Comparison of ENCODE assay signal across 27 cellular contexts in the genomic region with DNA sequence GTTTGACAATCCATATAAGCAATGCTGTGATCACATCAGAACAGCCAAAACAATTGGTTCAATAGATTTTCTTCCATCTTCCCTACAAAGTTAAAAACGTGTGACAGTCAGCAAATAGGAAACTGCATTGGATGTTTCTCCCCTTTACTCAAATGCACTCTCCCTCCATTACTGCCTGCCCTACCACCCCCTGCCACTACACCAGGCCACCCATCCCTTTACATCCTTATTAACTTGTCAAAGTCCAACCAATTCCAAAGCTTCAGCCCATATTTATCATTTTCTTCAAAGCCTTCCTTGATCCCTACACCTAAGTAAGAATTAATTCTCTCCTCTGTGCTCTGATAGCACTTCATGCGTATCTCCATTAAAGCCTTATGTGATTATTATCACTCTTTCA. TPM values are rescaled to one million over a fixed set of nuclear protein-coding genes. Genes with fewer than 3 reads are reported as not detected.
DNase-seq lines count a peak whose midpoint lies in the region; ATAC-seq and TF ChIP-seq lines count a peak whose summit lies in the region.
"Had no signal": no experiment of that assay in that cellular context is flagged by ENCODE, and none has a peak within 500 bp of the region (broad histone marks: within the 10 kb centered on the region; RNA-seq: fewer than 3 reads in every experiment).

No MANE protein-coding gene starts in this region.

- peaks cover 10% of the 10 kb centered on the region for H3K36me3 ChIP-seq in CD8-positive, alpha-beta T cell (ENCODE audit: insufficient read depth, low read length)
- H3K36me3 ChIP-seq in endodermal cell (ENCODE audit: control insufficient read depth, insufficient read depth, low read length), result no peaks in the 10 kb centered on the region
- H3K36me3 ChIP-seq: heart right ventricle, upper lobe of right lung, WERI-Rb-1 had no signal

- peaks cover 63% of the 10 kb centered on the region for H3K4me1 Mint-ChIP-seq in activated CD4-positive, alpha-beta T cell treated with anti-CD3 and anti-CD28 coated beads, Interleukin-2, amount 10 ng/mL, durations not matched to agents 7 days and 5 days
- peaks cover 77% of the 10 kb centered on the region for H3K4me1 Mint-ChIP-seq in CD8-positive, alpha-beta T cell (ENCODE audit: low read depth)
- peaks cover 43% of the 10 kb centered on the region for H3K4me1 Mint-ChIP-seq in T-helper 17 cell
- H3K4me1 Mint-ChIP-seq in endodermal cell, result peaks cover 4% of the 10 kb centered on the region

- H3K36me3 Mint-ChIP-seq in activated CD4-positive, alpha-beta T cell treated with anti-CD3 and anti-CD28 coated beads, Interleukin-2, amount 10 ng/mL, durations not matched to agents 7 days and 5 days (ENCODE audit: low read depth), result peaks cover 64% of the 10 kb centered on the region
- H3K36me3 Mint-ChIP-seq in CD8-positive, alpha-beta T cell, result peaks cover 49% of the 10 kb centered on the region
- H3K36me3 Mint-ChIP-seq in T-helper 17 cell (ENCODE audit: low read depth) (peaks cover 7% of the 10 kb centered on the region), endodermal cell (ENCODE audit: low read depth) (no peaks in the 10 kb centered on the region)

- WGBS in endodermal cell (ENCODE audit: insufficient coverage in 1 of 2, insufficient read length in 1 of 2), 2 experiments, result 50 to 78% methylated on average over 1 to 2 of the region's 2 CpGs

- no peak overlapping the region for H3K9ac ChIP-seq in endodermal cell (ENCODE audit: extremely low read depth, low read length, poor library complexity, severe bottlenecking)

- POLR2A ChIA-PET in activated CD4-positive, alpha-beta T cell treated with anti-CD3 and anti-CD28 coated beads, Interleukin-2, amount 10 ng/mL, durations not matched to agents 7 days and 5 days (lab: Charles Lee), result no interaction called here
- POLR2A ChIA-PET in CD8-positive, alpha-beta T cell (lab: Charles Lee), result interaction anchor here (1.1 to 1.5 kb wide), 2 partner anchors 60 to 137 kb away, joined by 3 to 4 read pairs; no protein-coding TSS in a partner anchor

- peaks cover 8% of the 10 kb centered on the region for H3K9me3 Mint-ChIP-seq in activated CD4-positive, alpha-beta T cell treated with anti-CD3 and anti-CD28 coated beads, Interleukin-2, amount 10 ng/mL, durations not matched to agents 7 days and 5 days
- no peaks in the 10 kb centered on the region for H3K9me3 Mint-ChIP-seq in CD8-positive, alpha-beta T cell
- H3K9me3 Mint-ChIP-seq in endodermal cell, result no peaks in the 10 kb centered on the region
- H3K9me3 Mint-ChIP-seq: activated CD4-positive, alpha-beta memory T cell treated with anti-CD3 and anti-CD28 coated beads, Interleukin-2, amount 10 ng/mL, durations not matched to agents 7 days and 5 days had no signal

- no peaks in the 10 kb centered on the region for H3K27me3 Mint-ChIP-seq in activated CD4-positive, alpha-beta T cell treated with anti-CD3 and anti-CD28 coated beads, Interleukin-2, amount 10 ng/mL, durations not matched to agents 7 days and 5 days
- no peaks in the 10 kb centered on the region for H3K27me3 Mint-ChIP-seq in CD8-positive, alpha-beta T cell (ENCODE audit: low read depth)
- H3K27me3 Mint-ChIP-seq in T-helper 17 cell, result no peaks in the 10 kb centered on the region
- H3K27me3 Mint-ChIP-seq in endodermal cell (ENCODE audit: insufficient read depth), result no peaks in the 10 kb centered on the region
- H3K27me3 Mint-ChIP-seq: activated CD4-positive, alpha-beta memory T cell treated with anti-CD3 and anti-CD28 coated beads, Interleukin-2, amount 10 ng/mL, durations not matched to agents 7 days and 5 days had no signal

- no peak for TF ChIP-seq CTCF in CD8-positive, alpha-beta T cell (IDR thresholded peaks at IDR 0.05)
- TF ChIP-seq CTCF in endodermal cell (conservative IDR thresholded peaks at IDR 0.05), result peak; percentile 50

- CTCF ChIA-PET in activated CD4-positive, alpha-beta T cell treated with anti-CD3 and anti-CD28 coated beads, Interleukin-2, amount 10 ng/mL, durations not matched to agents 7 days and 5 days (lab: Charles Lee), result interaction anchor here (0.9 to 1.3 kb wide), 3 partner anchors 17 to 469 kb away, joined by 4 read pairs; no protein-coding TSS in a partner anchor
- CTCF ChIA-PET in CD8-positive, alpha-beta T cell (lab: Charles Lee), result no interaction called here

- DNase-seq in activated CD4-positive, alpha-beta T cell treated with anti-CD3 and anti-CD28 coated beads for 48 hours, result peak; percentile 10
- no peak for DNase-seq in activated CD4-positive, alpha-beta T cell treated with anti-CD3 and anti-CD28 coated beads, Interleukin-2, amount 10 ng/mL, durations not matched to agents 7 days and 5 days
- DNase-seq in CD8-positive, alpha-beta T cell, result no peak
- DNase-seq in T-helper 17 cell (no peak), endodermal cell (no peak), D341Med (ENCODE audit: low spot score) (no peak)
- DNase-seq: activated CD4-positive, alpha-beta memory T cell treated with anti-CD3 and anti-CD28 coated beads, Interleukin-2, amount 10 ng/mL, durations not matched to agents 7 days and 5 days; AML-193; amniotic stem cell; effector CD8-positive, alpha-beta T cell; foreskin fibroblast; HCEC 1CT; heart right ventricle; left colon; mesenchymal stem cell; NCI-H1092; NCI-H1930; NCI-H2227 treated with DMSO at 0.1 percent for 48 hours; occipital lobe; OCI-M1; upper lobe of right lung; WERI-Rb-1 had no signal

- H3K27me3 ChIP-seq in CD8-positive, alpha-beta T cell (ENCODE audit: insufficient read depth, low read length), result no peaks in the 10 kb centered on the region
- no peaks in the 10 kb centered on the region for H3K27me3 ChIP-seq in endodermal cell (ENCODE audit: control insufficient read depth, insufficient read depth, low read length, poor library complexity, severe bottlenecking)
- H3K27me3 ChIP-seq: heart right ventricle, upper lobe of right lung had no signal

- intact Hi-C loops in CD8-positive, alpha-beta T cell (cut with DNase I, micrococcal nuclease), result loop anchor here (5.0 to 10.0 kb wide), 9 partner anchors 58 to 1716 kb away; no protein-coding TSS in a partner anchor

- H3K4me1 ChIP-seq in CD8-positive, alpha-beta T cell (ENCODE audit: insufficient read depth, low read length), result peaks cover 55% of the 10 kb centered on the region
- H3K4me1 ChIP-seq in endodermal cell (ENCODE audit: control insufficient read depth, insufficient read depth, low read length), result no peaks in the 10 kb centered on the region
- H3K4me1 ChIP-seq: heart right ventricle, upper lobe of right lung had no signal

- peak; percentile 44 for ATAC-seq in CD8-positive, alpha-beta T cell
- no peak for ATAC-seq in T-helper 17 cell
- no peak for ATAC-seq in HG03521 (IDR thresholded peaks at IDR 0.05; ENCODE audit: unreplicated experiment)
- ATAC-seq in GM19395 (IDR thresholded peaks at IDR 0.05; ENCODE audit: unreplicated experiment), result no peak
- ATAC-seq: heart right ventricle, left colon, upper lobe of right lung had no signal

- no peaks in the 10 kb centered on the region for H3K9me3 ChIP-seq in CD8-positive, alpha-beta T cell (ENCODE audit: low read length)
- H3K9me3 ChIP-seq in T-helper 17 cell (ENCODE audit: control insufficient read depth, low read length, poor library complexity, severe bottlenecking) (no peaks in the 10 kb centered on the region), endodermal cell (ENCODE audit: control insufficient read depth, low read length) (no peaks in the 10 kb centered on the region)
- H3K9me3 ChIP-seq: heart right ventricle, upper lobe of right lung had no signal

- H3K4me3 ChIP-seq in CD8-positive, alpha-beta T cell (ENCODE audit: low read depth, low read length), result no peak overlapping the region
- no peak overlapping the region for H3K4me3 ChIP-seq in endodermal cell (ENCODE audit: low read length)
- H3K4me3 ChIP-seq: heart right ventricle, upper lobe of right lung had no signal

- no peak overlapping the region for H3K27ac ChIP-seq in CD8-positive, alpha-beta T cell (ENCODE audit: low read depth, low read length)
- no peak overlapping the region for H3K27ac ChIP-seq in endodermal cell (ENCODE audit: low read depth, low read length)
- H3K27ac ChIP-seq: heart right ventricle, HL-60, upper lobe of right lung, WERI-Rb-1 had no signal

- H3K27ac Mint-ChIP-seq in activated CD4-positive, alpha-beta T cell treated with anti-CD3 and anti-CD28 coated beads, Interleukin-2, amount 10 ng/mL, durations not matched to agents 7 days and 5 days, result no peak overlapping the region
- H3K27ac Mint-ChIP-seq in CD8-positive, alpha-beta T cell, result peak overlapping the region; percentile 89
- peak overlapping the region; percentile 59 for H3K27ac Mint-ChIP-seq in T-helper 17 cell
- no peak overlapping the region for H3K27ac Mint-ChIP-seq in endodermal cell
- H3K27ac Mint-ChIP-seq: activated CD4-positive, alpha-beta memory T cell treated with anti-CD3 and anti-CD28 coated beads, Interleukin-2, amount 10 ng/mL, durations not matched to agents 7 days and 5 days had no signal

- H3K4me3 Mint-ChIP-seq in activated CD4-positive, alpha-beta T cell treated with anti-CD3 and anti-CD28 coated beads, Interleukin-2, amount 10 ng/mL, durations not matched to agents 7 days and 5 days, result no peak overlapping the region
- H3K4me3 Mint-ChIP-seq in CD8-positive, alpha-beta T cell, result peak overlapping the region; percentile 12
- H3K4me3 Mint-ChIP-seq in T-helper 17 cell (peak overlapping the region; percentile 16), endodermal cell (no peak overlapping the region)
- H3K4me3 Mint-ChIP-seq: activated CD4-positive, alpha-beta memory T cell treated with anti-CD3 and anti-CD28 coated beads, Interleukin-2, amount 10 ng/mL, durations not matched to agents 7 days and 5 days had no signal

RNA-seq across cellular contexts. Expression of a gene that starts 41.9 kb away (rescaled TPM):
- 100 to 1,000 TPM in 1 of 2 experiments, 10 to 100 TPM in 1; 89.2 to 101 TPM for total RNA-seq in activated CD4-positive, alpha-beta T cell treated with anti-CD3 and anti-CD28 coated beads, Interleukin-2, amount 10 ng/mL, durations not matched to agents 7 days and 5 days
- total RNA-seq in CD8-positive, alpha-beta T cell, result 10 to 100 TPM; 26.3 to 29.3 TPM
- total RNA-seq in T-helper 17 cell (10 to 100 TPM; 53.9 to 64.7 TPM), endodermal cell (not detected)
- polyA plus RNA-seq in endodermal cell (2013, experiment 1 of 2), result not detected
- not detected for polyA plus RNA-seq in endodermal cell (2013, experiment 2 of 2)
- total RNA-seq: LHCN-M2, myocyte had no signal

Comparison
In these comparisons a context has a peak if more than half of its experiments do, and no peak if none do; other contexts are left out.
1. H3K27ac Mint-ChIP-seq: peak in CD8-positive, alpha-beta T cell (single experiment) and T-helper 17 cell (single experiment); none in activated CD4-positive, alpha-beta T cell treated with anti-CD3 and anti-CD28 coated beads, Interleukin-2, amount 10 ng/mL, durations not matched to agents 7 days and 5 days (single experiment) and endodermal cell (single experiment).
2. H3K4me3 Mint-ChIP-seq: peak in CD8-positive, alpha-beta T cell (single experiment) and T-helper 17 cell (single experiment); none in activated CD4-positive, alpha-beta T cell treated with anti-CD3 and anti-CD28 coated beads, Interleukin-2, amount 10 ng/mL, durations not matched to agents 7 days and 5 days (single experiment) and endodermal cell (single experiment).
3. RNA of a gene that starts 41.9 kb away (total RNA-seq): 89.2 to 101 TPM in activated CD4-positive, alpha-beta T cell treated with anti-CD3 and anti-CD28 coated beads, Interleukin-2, amount 10 ng/mL, durations not matched to agents 7 days and 5 days, 53.9 to 64.7 TPM in T-helper 17 cell and 26.3 to 29.3 TPM in CD8-positive, alpha-beta T cell; not detected in endodermal cell; every median in the first group is over 10 times any median in the second.